In the genomic region with DNA sequence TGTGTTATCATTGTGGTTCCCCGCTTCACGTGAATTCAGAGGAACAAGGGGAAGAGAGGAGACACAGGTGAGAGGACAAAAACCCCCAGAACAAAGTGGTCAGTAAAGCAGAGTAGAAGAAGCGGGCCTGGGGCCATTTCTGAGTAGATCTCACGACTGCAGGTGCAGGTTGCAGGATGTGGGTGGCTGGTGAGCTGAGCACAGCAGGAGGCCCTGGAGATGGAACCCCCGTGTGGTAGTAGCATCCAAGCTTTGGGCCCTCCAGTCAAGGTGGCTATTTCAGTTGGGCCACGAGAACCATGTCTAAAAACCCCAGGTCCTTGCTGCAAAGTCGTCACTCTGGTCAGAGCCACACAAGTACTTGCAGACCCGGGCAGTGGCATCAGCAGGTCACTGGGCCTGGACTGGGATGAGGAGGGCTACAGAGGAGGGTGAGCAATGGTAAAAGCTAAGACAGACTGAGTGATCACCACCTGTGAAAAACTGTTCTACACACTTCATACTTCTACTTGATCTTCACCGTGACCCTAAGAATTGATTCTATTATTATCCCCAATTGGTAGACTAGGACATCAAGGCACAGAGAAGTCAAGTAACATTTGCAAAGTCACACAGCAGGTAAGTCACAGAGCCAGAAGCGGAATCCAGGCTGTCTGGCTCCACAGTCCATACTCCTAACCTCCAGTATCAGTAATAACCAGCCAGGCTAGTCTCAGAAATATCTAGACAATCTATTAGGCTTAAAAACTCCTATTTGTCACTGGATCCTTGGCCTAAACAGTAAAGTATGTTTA, we compare ENCODE assay signal across 1 cellular context.
TF ChIP-seq lines count a peak whose summit lies in the region.

No MANE protein-coding gene starts in this region.

TF ChIP-seq in H1, 55 proteins besides CTCF, POLR2A, EP300 and RAD21:
- TF ChIP-seq BACH1 (IDR thresholded peaks at IDR 0.05; ENCODE audit: low read length), result no peak
- TF ChIP-seq KDM1A (IDR thresholded peaks at IDR 0.05; ENCODE audit: borderline replicate concordance, low read length), result peak; percentile 43; the same call in 1 of the 2 replicates
- TF ChIP-seq, protein P1, sequence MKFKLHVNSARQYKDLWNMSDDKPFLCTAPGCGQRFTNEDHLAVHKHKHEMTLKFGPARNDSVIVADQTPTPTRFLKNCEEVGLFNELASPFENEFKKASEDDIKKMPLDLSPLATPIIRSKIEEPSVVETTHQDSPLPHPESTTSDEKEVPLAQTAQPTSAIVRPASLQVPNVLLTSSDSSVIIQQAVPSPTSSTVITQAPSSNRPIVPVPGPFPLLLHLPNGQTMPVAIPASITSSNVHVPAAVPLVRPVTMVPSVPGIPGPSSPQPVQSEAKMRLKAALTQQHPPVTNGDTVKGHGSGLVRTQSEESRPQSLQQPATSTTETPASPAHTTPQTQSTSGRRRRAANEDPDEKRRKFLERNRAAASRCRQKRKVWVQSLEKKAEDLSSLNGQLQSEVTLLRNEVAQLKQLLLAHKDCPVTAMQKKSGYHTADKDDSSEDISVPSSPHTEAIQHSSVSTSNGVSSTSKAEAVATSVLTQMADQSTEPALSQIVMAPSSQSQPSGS (IDR thresholded peaks at IDR 0.05; ENCODE audit: low read length), result no peak
- no peak for TF ChIP-seq NRF1 (IDR thresholded peaks at IDR 0.05; ENCODE audit: low read depth, low read length)
- no peak for TF ChIP-seq BRCA1 (IDR thresholded peaks at IDR 0.05; ENCODE audit: low read depth, low read length)
